Comparison of ENCODE assay signal across 8 cellular contexts in genomic region chr17:38706625-38707298, GRCh38. TPM values are rescaled to one million over a fixed set of nuclear protein-coding genes. Genes with fewer than 3 reads are reported as not detected.
A peak's percentile ranks its signal among the peaks of the same experiment; 100 is the strongest.
DNase-seq lines count a peak whose midpoint lies in the region; ATAC-seq and TF ChIP-seq lines count a peak whose summit lies in the region.

No MANE protein-coding gene starts in this region.

- DNase-seq in RPMI8226 (peak; percentile 45), chondrocyte (ENCODE audit: low spot score) (no peak), type B pancreatic cell (ENCODE audit: extremely low spot score, unreplicated experiment) (no peak), NCI-H1436 (lab: John Stamatoyannopoulos, UW) (no peak), kidney tubule cell (ENCODE audit: low spot score) (no peak)

- no peaks in the 10 kb centered on the region for H3K27me3 ChIP-seq in mucosa of stomach (ENCODE audit: control insufficient read depth, insufficient read depth, low read length)

- TF ChIP-seq CTCF in chondrocyte (IDR thresholded peaks at IDR 0.05) (no peak), type B pancreatic cell (conservative IDR thresholded peaks at IDR 0.05) (no peak)

- peaks cover 10% of the 10 kb centered on the region for H3K36me3 ChIP-seq in mucosa of stomach (ENCODE audit: control insufficient read depth, insufficient read depth, low read length)

- ATAC-seq in HG03342 (IDR thresholded peaks at IDR 0.05; ENCODE audit: unreplicated experiment): no peak

- H3K4me1 ChIP-seq in mucosa of stomach (ENCODE audit: control insufficient read depth, insufficient read depth, low read length): peaks cover 22% of the 10 kb centered on the region

- H3K4me3 Mint-ChIP-seq in chondrocyte (ENCODE audit: unreplicated experiment) (peak overlapping the region; percentile 87), type B pancreatic cell (peak overlapping the region; percentile 92)

- H3K27me3 Mint-ChIP-seq in chondrocyte (ENCODE audit: low read depth): no peaks in the 10 kb centered on the region
- peaks cover 10% of the 10 kb centered on the region for H3K27me3 Mint-ChIP-seq in type B pancreatic cell

- H3K9me3 ChIP-seq in mucosa of stomach (ENCODE audit: control insufficient read depth, low read length): no peaks in the 10 kb centered on the region

- H3K4me1 Mint-ChIP-seq in chondrocyte (ENCODE audit: low read depth): peaks cover 42% of the 10 kb centered on the region
- H3K4me1 Mint-ChIP-seq in type B pancreatic cell (ENCODE audit: unreplicated experiment): peaks cover 44% of the 10 kb centered on the region

- peak overlapping the region; percentile 53 for H3K27ac Mint-ChIP-seq in chondrocyte (ENCODE audit: unreplicated experiment)
- peak overlapping the region; percentile 87 for H3K27ac Mint-ChIP-seq in type B pancreatic cell

- no peaks in the 10 kb centered on the region for H3K9me3 Mint-ChIP-seq in chondrocyte (ENCODE audit: low read depth)
- no peaks in the 10 kb centered on the region for H3K9me3 Mint-ChIP-seq in type B pancreatic cell

- peaks cover 14% of the 10 kb centered on the region for H3K36me3 Mint-ChIP-seq in chondrocyte (ENCODE audit: low read depth)
- H3K36me3 Mint-ChIP-seq in type B pancreatic cell: peaks cover 10% of the 10 kb centered on the region

- peak overlapping the region; percentile 94 for H3K4me3 ChIP-seq in GM08714 (ENCODE audit: low read length)
- H3K4me3 ChIP-seq in mucosa of stomach (ENCODE audit: low read length): peak overlapping the region; percentile 37

- peak overlapping the region; percentile 59 for H3K9ac ChIP-seq in mucosa of stomach (ENCODE audit: low read length)

RNA-seq across cellular contexts. Expression of gene MLLT6, which starts 1.7 kb away (rescaled TPM):
- total RNA-seq in chondrocyte: 44.9 to 64.2 TPM (median 50.0 TPM) in 3 replicates
- 122 and 130 TPM in 2 replicates for total RNA-seq in type B pancreatic cell (ENCODE audit: low replicate concordance)

RNA-seq across cellular contexts. Expression of gene CISD3, which starts 23.4 kb away (rescaled TPM):
- total RNA-seq in chondrocyte (17.2 to 18.4 TPM (median 17.9 TPM) in 3 replicates), type B pancreatic cell (ENCODE audit: low replicate concordance) (12.8 and 15.6 TPM in 2 replicates)

RNA-seq across cellular contexts. Expression of gene EPOP, which starts 32.0 kb away (rescaled TPM):
- total RNA-seq in chondrocyte (1.2 to 3.4 TPM (median 2.8 TPM) in 3 replicates), type B pancreatic cell (ENCODE audit: low replicate concordance) (6.2 and 11.0 TPM in 2 replicates)

RNA-seq across cellular contexts. Expression of gene PCGF2, which starts 41.4 kb away (rescaled TPM):
- 50.7 to 56.1 TPM (median 55.2 TPM) in 3 replicates for total RNA-seq in chondrocyte
- 37.6 and 74.6 TPM in 2 replicates for total RNA-seq in type B pancreatic cell (ENCODE audit: low replicate concordance)

RNA-seq across cellular contexts. Expression of gene PSMB3, which starts 45.8 kb away (rescaled TPM):
- total RNA-seq in chondrocyte (118 to 156 TPM (median 120 TPM) in 3 replicates), type B pancreatic cell (ENCODE audit: low replicate concordance) (149 and 152 TPM in 2 replicates)
